10 cellular contexts compared by ENCODE assay signal in the genomic region with DNA sequence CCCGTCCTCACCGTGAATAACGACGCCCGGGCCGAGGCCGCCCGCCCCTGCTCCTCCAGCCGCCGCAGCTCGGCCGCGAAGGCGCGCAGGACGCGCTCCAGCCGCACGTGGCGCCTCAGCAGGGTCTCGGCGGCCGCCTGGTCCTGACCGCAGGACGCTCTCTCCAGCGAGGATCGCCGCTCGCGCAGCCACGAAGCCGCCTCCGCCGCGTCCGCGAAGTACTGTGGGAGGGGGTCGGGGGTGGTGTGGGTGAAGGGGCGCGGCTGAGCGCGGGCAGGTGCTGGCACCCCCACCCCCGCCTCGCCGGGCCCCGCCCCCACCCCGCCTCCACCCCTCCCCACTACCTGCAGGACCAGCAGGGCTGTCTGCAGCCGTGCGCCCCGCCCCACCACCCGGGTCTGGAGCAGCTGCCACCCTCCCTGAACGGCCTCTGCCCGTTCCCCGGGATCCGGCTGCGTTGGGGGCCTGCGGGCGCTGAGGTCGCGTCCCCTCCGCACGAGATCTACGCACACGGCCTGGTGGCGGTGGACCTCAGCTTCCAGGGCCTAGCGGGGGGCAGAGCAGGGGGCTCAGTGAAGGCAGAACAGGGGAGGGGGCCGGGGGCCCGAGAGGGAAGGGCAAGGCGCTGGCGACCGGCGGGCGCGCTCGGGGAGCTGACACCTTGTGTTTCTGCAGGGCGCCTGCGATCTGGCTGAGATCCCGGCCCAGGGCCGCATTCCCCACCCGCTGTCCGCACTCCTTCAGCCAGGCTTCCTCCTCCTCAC.
DNase-seq lines count a peak whose midpoint lies in the region; ATAC-seq and TF ChIP-seq lines count a peak whose summit lies in the region.
"Had no signal": no experiment of that assay in that cellular context is flagged by ENCODE, and none has a peak within 500 bp of the region (broad histone marks: within the 10 kb centered on the region; RNA-seq: fewer than 3 reads in every experiment).

No MANE protein-coding gene starts in this region.

- DNase-seq in astrocyte of the hippocampus (ENCODE audit: low read depth, low spot score) (peak; percentile 56), retina (peak; percentile 46), GM13977 (ENCODE audit: low spot score) (no peak), SKM-1 (lab: John Stamatoyannopoulos, UW; ENCODE audit: unreplicated experiment) (no peak), GOT3 (lab: John Stamatoyannopoulos, UW) (no peak)
- DNase-seq: kidney, NCI-H2227 treated with DMSO at 0.1 percent for 48 hours had no signal

- no peak for TF ChIP-seq CTCF in GM13977 (IDR thresholded peaks at IDR 0.05; ENCODE audit: extremely low read depth, insufficient read depth, missing control alignments)

- no peaks in the 10 kb centered on the region for H3K4me1 ChIP-seq in HUES48 (ENCODE audit: control insufficient read depth, insufficient read depth, low read length)
- no peaks in the 10 kb centered on the region for H3K4me1 ChIP-seq in iPS-15b (ENCODE audit: control insufficient read depth, insufficient read depth, low read length)

- no peak overlapping the region for H3K9ac ChIP-seq in HUES48 (ENCODE audit: low read depth, low read length)
- H3K9ac ChIP-seq in iPS-15b (ENCODE audit: low read depth, low read length) = no peak overlapping the region

- no peak overlapping the region for H3K27ac ChIP-seq in HUES48 (ENCODE audit: low read depth, low read length)

- peaks cover 39% of the 10 kb centered on the region for H3K27me3 ChIP-seq in HUES48 (ENCODE audit: control insufficient read depth, insufficient read depth, low read length)
- H3K27me3 ChIP-seq in iPS-15b (ENCODE audit: control insufficient read depth, insufficient read depth, low read length) = peaks cover 28% of the 10 kb centered on the region

- H3K9me3 ChIP-seq in HUES48 (ENCODE audit: control insufficient read depth, insufficient read depth, low read length) = no peaks in the 10 kb centered on the region
- H3K9me3 ChIP-seq in iPS-15b (ENCODE audit: control insufficient read depth, insufficient read depth, low read length) = no peaks in the 10 kb centered on the region

- in situ Hi-C loops in GM13977 (cut with MboI; ENCODE audit: low pct_unique_long_range_greater_than_20kb, low sequenced_read_pairs, unreplicated experiment) = no loop called here

- H3K4me3 ChIP-seq in HUES48 (ENCODE audit: low read depth, low read length) = peak overlapping the region; percentile 57
- H3K4me3 ChIP-seq in iPS-15b (ENCODE audit: low read depth, low read length) = peak overlapping the region; percentile 37

- H3K36me3 ChIP-seq in HUES48 (ENCODE audit: control insufficient read depth, insufficient read depth, low read length) (no peaks in the 10 kb centered on the region), iPS-15b (ENCODE audit: control insufficient read depth, insufficient read depth, low read length) (no peaks in the 10 kb centered on the region)

- no peak for ATAC-seq in HG03442 (IDR thresholded peaks at IDR 0.05; ENCODE audit: unreplicated experiment)

Comparison
In these comparisons a context has a peak if more than half of its experiments do, and no peak if none do; other contexts are left out.
1. DNase-seq: peak in astrocyte of the hippocampus (single experiment) and retina (single experiment); none in GM13977 (single experiment), SKM-1 (single experiment) and GOT3 (single experiment).